In genomic region chr1:227729144-227729880, GRCh38 we compare ENCODE assay signal across 8 cellular contexts. TPM values are rescaled to one million over a fixed set of nuclear protein-coding genes. Genes with fewer than 3 reads are reported as not detected.
DNase-seq lines count a peak whose midpoint lies in the region; ATAC-seq and TF ChIP-seq lines count a peak whose summit lies in the region.

No MANE protein-coding gene starts in this region.

- H2AFZ ChIP-seq in PC-3 (ENCODE audit: low read length) (no peak overlapping the region; the same call in 1 of the 2 replicates), parathyroid adenoma (peak overlapping the region; percentile 60)

- H3K4me1 ChIP-seq in PC-3 (ENCODE audit: insufficient read depth, low read length), result peaks cover 27% of the 10 kb centered on the region
- peaks cover 11 to 21% of the 10 kb centered on the region in 2 donors for H3K4me1 ChIP-seq in esophagus (ENCODE audit: control insufficient read depth in 2 of 2, insufficient read depth in 2 of 2, low read length in 1 of 2)
- H3K4me1 ChIP-seq in parathyroid adenoma, result peaks cover 13% of the 10 kb centered on the region

- BruUV-seq in PC-3 (replicated peaks; lab: Mats Ljungman, UMichigan), result no TSS peak

- H3K27ac ChIP-seq in PC-3 (ENCODE audit: low read length) (no peak overlapping the region), esophagus (ENCODE audit: low read depth in 2 of 2, low read length in 1 of 2) (peak overlapping the region in 1 of 2 donors; percentile 61), parathyroid adenoma (peak overlapping the region; percentile 57)

- H3K9me2 ChIP-seq in PC-3 (replicated peaks; ENCODE audit: low read length), result no peaks in the 10 kb centered on the region

- H3K4me2 ChIP-seq in PC-3 (ENCODE audit: low read length), result peak overlapping the region; percentile 99
- peak overlapping the region; percentile 94 for H3K4me2 ChIP-seq in parathyroid adenoma (ENCODE audit: low read length)

- TF ChIP-seq CTCF in GM06990 (IDR thresholded peaks at IDR 0.05; ENCODE audit: insufficient read depth, low read length, poor library complexity, severe bottlenecking) (no peak), PC-3 (conservative IDR thresholded peaks at IDR 0.05; ENCODE audit: low read depth, low read length) (no peak), parathyroid adenoma (IDR thresholded peaks at IDR 0.05) (no peak)

- CTCF ChIA-PET in PC-3 (lab: Charles Lee), result interaction anchor here (0.5 kb wide), 1 partner anchor 284 kb away, joined by 4 read pairs; no protein-coding TSS in a partner anchor

- H3K79me2 ChIP-seq in PC-3 (ENCODE audit: low read length), result peaks cover 23% of the 10 kb centered on the region
- H3K79me2 ChIP-seq in parathyroid adenoma, result no peaks in the 10 kb centered on the region

- H3K36me3 ChIP-seq in GM06990 (ENCODE audit: control insufficient read depth, insufficient read depth, low read length), result peaks cover 18% of the 10 kb centered on the region
- H3K36me3 ChIP-seq in PC-3 (ENCODE audit: low read depth, low read length), result peaks cover 22% of the 10 kb centered on the region
- peaks cover 7 to 27% of the 10 kb centered on the region in 2 donors for H3K36me3 ChIP-seq in esophagus (ENCODE audit: control insufficient read depth in 2 of 2, insufficient read depth in 2 of 2, low read length in 1 of 2)
- no peaks in the 10 kb centered on the region for H3K36me3 ChIP-seq in parathyroid adenoma (ENCODE audit: control insufficient read depth, insufficient read depth, low read length)

- ATAC-seq in PC-3 (peak; percentile 1), GM21786 (IDR thresholded peaks at IDR 0.05; ENCODE audit: unreplicated experiment) (no peak)

- H3K9me3 ChIP-seq in PC-3 (ENCODE audit: low read length), result no peaks in the 10 kb centered on the region
- H3K9me3 ChIP-seq in esophagus (ENCODE audit: control insufficient read depth in 2 of 2, insufficient read depth in 1 of 2, low read depth in 1 of 2, low read length in 1 of 2), result peaks cover 0 to 4% of the 10 kb centered on the region in 2 donors
- no peaks in the 10 kb centered on the region for H3K9me3 ChIP-seq in parathyroid adenoma (ENCODE audit: control insufficient read depth, low read length)

- H3K4me3 ChIP-seq in GM06990 (replicated peaks; ENCODE audit: low read depth, low read length) (peak overlapping the region; percentile 63), PC-3 (ENCODE audit: low read length) (peak overlapping the region; percentile 82), esophagus (ENCODE audit: low read depth in 1 of 2, low read length in 2 of 2) (peak overlapping the region; percentile 48 to 50), parathyroid adenoma (ENCODE audit: low read depth, low read length) (peak overlapping the region; percentile 62)

- POLR2A ChIA-PET in PC-3 (lab: Charles Lee; ENCODE audit: unreplicated experiment), result no interaction called here

- 55 to 58% methylated on average over 5 of the region's 5 CpGs for WGBS in esophagus, 2 donors

- intact Hi-C loops in PC-3 (cut with micrococcal nuclease), result loop anchor here (5.0 to 10.0 kb wide), 2 partner anchors 167 to 185 kb away; partner anchors contain the start of gene ZNF678

- H4K20me1 ChIP-seq in PC-3 (ENCODE audit: low read length), result no peaks in the 10 kb centered on the region

- H3K27me3 ChIP-seq in GM06990 (replicated peaks; ENCODE audit: control insufficient read depth, insufficient read depth, low read length) (no peaks in the 10 kb centered on the region), PC-3 (ENCODE audit: low read length) (no peaks in the 10 kb centered on the region), esophagus (ENCODE audit: control insufficient read depth in 1 of 2, insufficient read depth in 2 of 2, low read length in 2 of 2) (no peaks in the 10 kb centered on the region), parathyroid adenoma (ENCODE audit: control insufficient read depth, insufficient read depth, low read length) (no peaks in the 10 kb centered on the region)

- peak overlapping the region; percentile 71 for H3K9ac ChIP-seq in PC-3 (ENCODE audit: low read length)
- no peak overlapping the region for H3K9ac ChIP-seq in parathyroid adenoma

- no peaks in the 10 kb centered on the region for H3F3A ChIP-seq in PC-3 (ENCODE audit: low read length, unreplicated experiment)

- DNase-seq in GM06990 (ENCODE audit: extremely low read depth, insufficient read length) (no peak), PC-3 (peak; percentile 25), 8988T (no peak), NCI-H2196 (lab: John Stamatoyannopoulos, UW; ENCODE audit: unreplicated experiment) (no peak), GM19238 (ENCODE audit: insufficient read length, low spot score) (no peak)

RNA-seq across cellular contexts. Expression of gene JMJD4, which starts 5.8 kb away (rescaled TPM):
- total RNA-seq in PC-3 (2014; rRNA removed), result 80.5 and 87.8 TPM in 2 replicates
- 10 to 100 TPM in 1 of 2 donors, 1 to 10 TPM in 1; 9.7 to 12.5 TPM for polyA plus RNA-seq in esophagus

RNA-seq across cellular contexts. Expression of gene SNAP47, which starts 5.9 kb away (rescaled TPM):
- 123 and 145 TPM in 2 replicates for total RNA-seq in PC-3 (2014; rRNA removed)
- 10 to 100 TPM in 1 of 2 donors, 1 to 10 TPM in 1; 7.9 to 11.4 TPM for polyA plus RNA-seq in esophagus
